9 cellular contexts compared by ENCODE assay signal in genomic region chr4:85929926-85930325, GRCh38.
DNase-seq lines count a peak whose midpoint lies in the region; ATAC-seq, FAIRE-seq and TF ChIP-seq lines count a peak whose summit lies in the region.
"Had no signal": no experiment of that assay in that cellular context is flagged by ENCODE, and none has a peak within 500 bp of the region (broad histone marks: within the 10 kb centered on the region; RNA-seq: fewer than 3 reads in every experiment).

No MANE protein-coding gene starts in this region.

- no peaks in the 10 kb centered on the region for H3K27me3 Mint-ChIP-seq in activated B cell treated with CpG ODN at 0.5 μM for 24 hours

- POLR2A ChIA-PET in activated B cell treated with CpG ODN at 0.5 μM for 24 hours (lab: Charles Lee), result no interaction called here
- POLR2A ChIA-PET in HEK293T (lab: Yijun Ruan, JAX), result no interaction called here

- ATAC-seq in Right ventricle myocardium superior (ENCODE audit: poor library complexity) (peak; percentile 58), activated B cell treated with CpG ODN at 0.5 μM for 24 hours (ENCODE audit: low read depth) (no peak), lung (ENCODE audit: insufficient read depth, low FRiP score) (no peak)

- 2 to 11% methylated on average over 10 of the region's 10 CpGs for WGBS in lung, 2 donors

- no peak for DNase-seq in Right ventricle myocardium superior
- no peak for DNase-seq in cardiac septum (ENCODE audit: low spot score)
- no peak for DNase-seq in activated B cell treated with CpG ODN at 0.5 μM for 24 hours
- peak; percentile 42 for DNase-seq in lung (ENCODE audit: low spot score)
- peak; percentile 23 for DNase-seq in urothelium cell line (ENCODE audit: low spot score)
- no peak for DNase-seq in activated CD4-positive, alpha-beta T cell treated with anti-CD3 and anti-CD28 coated beads, Interleukin-2, amount 50 U/mL, for 4 hours
- DNase-seq in activated CD4-positive, alpha-beta T cell treated with anti-CD3 and anti-CD28 coated beads for 4 hours, result no peak
- no peak for DNase-seq in HEK293T (ENCODE audit: extremely low spot score)
- DNase-seq: activated gamma-delta T cell had no signal

- H3K36me3 ChIP-seq in lung (ENCODE audit: control insufficient read depth in 2 of 2, insufficient read depth in 2 of 2, low read length in 2 of 2), result peaks cover 0 to 3% of the 10 kb centered on the region in 2 donors

- H3K9me3 ChIP-seq in lung (ENCODE audit: control insufficient read depth in 2 of 2, insufficient read depth in 1 of 2, low read length in 1 of 2), result no peaks in the 10 kb centered on the region

- H3K4me1 ChIP-seq in lung (ENCODE audit: control insufficient read depth in 2 of 2, insufficient read depth in 2 of 2, low read length in 2 of 2), result peaks cover 5 to 23% of the 10 kb centered on the region in 2 donors

- H3K4me3 ChIP-seq in lung, result no peak overlapping the region

- no peaks in the 10 kb centered on the region for H3K27me3 ChIP-seq in lung (ENCODE audit: control insufficient read depth, insufficient read depth)

- intact Hi-C loops in Right ventricle myocardium superior (cut with DNase I) (no loop called here), cardiac septum (cut with DNase I) (no loop called here), activated B cell treated with CpG ODN at 0.5 μM for 24 hours (cut with micrococcal nuclease) (no loop called here)

- CTCF ChIA-PET in activated B cell treated with CpG ODN at 0.5 μM for 24 hours (lab: Charles Lee), result interaction anchor here (0.6 kb wide), 1 partner anchor 1195 kb away, joined by 3 read pairs; no protein-coding TSS in a partner anchor
- CTCF ChIA-PET in HEK293T (lab: Yijun Ruan, JAX), result no interaction called here

- peak overlapping the region in 1 of 2 donors; percentile 64 for H3K27ac ChIP-seq in lung (ENCODE audit: low read depth in 1 of 2, low read length in 1 of 2)

- peak overlapping the region; percentile 13 for H3K4me3 Mint-ChIP-seq in activated B cell treated with CpG ODN at 0.5 μM for 24 hours

- FAIRE-seq in urothelium cell line (lab: Jason Lieb, UNC), result no peak

- TF ChIP-seq CTCF in activated B cell treated with CpG ODN at 0.5 μM for 24 hours (IDR thresholded peaks at IDR 0.05), result no peak
- TF ChIP-seq CTCF in lung (IDR thresholded peaks at IDR 0.05; ENCODE audit: control extremely low read depth, extremely low read depth), result no peak

- H3K36me3 Mint-ChIP-seq in activated B cell treated with CpG ODN at 0.5 μM for 24 hours (ENCODE audit: low read depth), result peaks cover 12% of the 10 kb centered on the region

- no peak overlapping the region for H3K27ac Mint-ChIP-seq in activated B cell treated with CpG ODN at 0.5 μM for 24 hours

- no peaks in the 10 kb centered on the region for H3K9me3 Mint-ChIP-seq in activated B cell treated with CpG ODN at 0.5 μM for 24 hours

- H3K4me1 Mint-ChIP-seq in activated B cell treated with CpG ODN at 0.5 μM for 24 hours, result peaks cover 38% of the 10 kb centered on the region

TF ChIP-seq in HEK293T, 16 proteins besides CTCF, POLR2A, EP300 and RAD21:
- TF ChIP-seq FOXK2 (IDR thresholded peaks at IDR 0.05) (no peak), ARNT (IDR thresholded peaks at IDR 0.05) (no peak), ZNF384 (IDR thresholded peaks at IDR 0.05) (no peak), CTBP1 (IDR thresholded peaks at IDR 0.05; ENCODE audit: borderline replicate concordance) (no peak), PKNOX1 (IDR thresholded peaks at IDR 0.05) (no peak), FOXM1 (IDR thresholded peaks at IDR 0.05; ENCODE audit: borderline replicate concordance) (no peak), FOXA1 (IDR thresholded peaks at IDR 0.05) (no peak), SUZ12 (IDR thresholded peaks at IDR 0.05) (no peak), ELF4 (IDR thresholded peaks at IDR 0.05) (no peak), NFRKB (IDR thresholded peaks at IDR 0.05) (no peak), HDGF (IDR thresholded peaks at IDR 0.05; ENCODE audit: borderline replicate concordance) (no peak), L3MBTL2 (conservative IDR thresholded peaks at IDR 0.05) (no peak), BHLHE40 (IDR thresholded peaks at IDR 0.05; ENCODE audit: borderline replicate concordance) (no peak), LEF1 (IDR thresholded peaks at IDR 0.05; ENCODE audit: borderline replicate concordance) (no peak), TARDBP (IDR thresholded peaks at IDR 0.05) (no peak), SP1 (IDR thresholded peaks at IDR 0.05) (no peak)

Comparison
In these comparisons a context has a peak if more than half of its experiments do, and no peak if none do; other contexts are left out.
1. DNase-seq: peak in lung (single experiment) and urothelium cell line (single experiment); none in Right ventricle myocardium superior (single experiment), cardiac septum (single experiment), activated B cell treated with CpG ODN at 0.5 μM for 24 hours (single experiment), activated CD4-positive, alpha-beta T cell treated with anti-CD3 and anti-CD28 coated beads, Interleukin-2, amount 50 U/mL, for 4 hours (0 of 2), activated CD4-positive, alpha-beta T cell treated with anti-CD3 and anti-CD28 coated beads for 4 hours (0 of 2) and HEK293T (single experiment).